In the genomic region with DNA sequence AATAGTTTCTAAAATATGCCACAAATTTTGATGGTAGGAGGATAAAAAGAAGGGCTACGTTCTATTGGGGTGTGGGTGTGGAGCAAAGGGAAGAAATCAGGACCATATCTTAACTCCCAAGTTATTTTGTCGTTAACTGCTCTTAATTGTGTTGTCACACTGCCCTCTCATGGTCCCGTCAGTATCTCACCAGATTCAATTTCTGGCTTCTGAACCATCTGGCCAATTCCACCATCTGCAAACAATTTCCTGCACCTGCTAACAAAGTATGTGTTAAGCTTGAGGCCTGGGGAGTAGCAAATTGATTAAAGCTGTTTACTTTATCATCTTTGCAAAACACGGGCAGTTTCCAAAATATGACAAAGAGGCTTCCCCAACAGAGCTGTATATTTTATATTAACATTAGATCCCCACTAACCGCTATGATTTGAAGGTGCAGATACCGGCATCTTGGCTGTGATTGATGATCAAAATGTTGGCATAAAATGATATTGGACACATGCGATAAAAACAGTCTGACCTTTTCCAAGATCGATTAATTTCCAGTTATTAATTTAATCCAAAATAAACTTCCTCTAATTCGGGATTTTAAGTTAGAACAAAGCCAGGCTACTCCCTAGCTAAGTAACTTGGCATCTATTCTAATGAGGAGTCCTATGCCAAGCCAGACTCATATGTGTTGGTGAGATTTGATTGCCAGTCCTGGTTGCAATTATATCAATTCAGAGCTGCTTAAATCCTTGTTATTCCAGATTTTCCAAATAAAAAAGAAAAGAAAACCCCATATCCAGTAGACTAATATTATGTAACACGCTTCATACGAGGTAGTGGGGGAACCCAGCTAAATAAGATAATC, we compare ENCODE assay signal across 8 cellular contexts. TPM values are rescaled to one million over a fixed set of nuclear protein-coding genes. Genes with fewer than 3 reads are reported as not detected.
DNase-seq lines count a peak whose midpoint lies in the region; ATAC-seq and TF ChIP-seq lines count a peak whose summit lies in the region.

No MANE protein-coding gene starts in this region.

- TF ChIP-seq CTCF in C4-2B (conservative IDR thresholded peaks at IDR 0.05), result peak; percentile 79
- TF ChIP-seq CTCF in GM20000 (IDR thresholded peaks at IDR 0.05; ENCODE audit: extremely low read depth, missing control alignments), result peak; percentile 39
- peak; percentile 52 for TF ChIP-seq CTCF in foreskin fibroblast (IDR thresholded peaks at IDR 0.05; ENCODE audit: low read depth, low read length)
- peak; percentile 77 for TF ChIP-seq CTCF in osteocyte (IDR thresholded peaks at IDR 0.05)

- H3K27me3 Mint-ChIP-seq in osteocyte (ENCODE audit: unreplicated experiment), result no peaks in the 10 kb centered on the region

- no peak overlapping the region for H3K4me3 ChIP-seq in foreskin fibroblast (ENCODE audit: low read depth in 1 of 2, low read length in 2 of 2)

- H3K36me3 Mint-ChIP-seq in osteocyte (ENCODE audit: unreplicated experiment), result no peaks in the 10 kb centered on the region
- H3K36me3 Mint-ChIP-seq in stimulated activated effector memory CD8-positive, alpha-beta T cell treated with anti-CD3 and anti-CD28 coated beads, Interleukin-12 subunit alpha, Interleukin-12 subunit beta, amount 100 ng/mL, for 72 hours, result no peaks in the 10 kb centered on the region

- DNase-seq in GM20000 (ENCODE audit: low spot score) (peak; percentile 75), NCI-H1694 (lab: John Stamatoyannopoulos, UW) (peak; percentile 95), SW480 (ENCODE audit: low spot score) (peak; percentile 70), foreskin fibroblast (peak; percentile 79 to 92), osteocyte (ENCODE audit: extremely low spot score, unreplicated experiment) (no peak), activated gamma-delta T cell (lab: John Stamatoyannopoulos, UW) (no peak)
- DNase-seq in stimulated activated effector memory CD8-positive, alpha-beta T cell treated with anti-CD3 and anti-CD28 coated beads, Interleukin-12 subunit alpha, Interleukin-12 subunit beta, amount 100 ng/mL, for 72 hours (ENCODE audit: low spot score in 2 of 2), result no peak

- H3K27ac ChIP-seq in C4-2B, result no peak overlapping the region

- H3K4me3 Mint-ChIP-seq in osteocyte (ENCODE audit: unreplicated experiment), result no peak overlapping the region
- H3K4me3 Mint-ChIP-seq in stimulated activated effector memory CD8-positive, alpha-beta T cell treated with anti-CD3 and anti-CD28 coated beads, Interleukin-12 subunit alpha, Interleukin-12 subunit beta, amount 100 ng/mL, for 72 hours, result no peak overlapping the region

- peaks cover 6% of the 10 kb centered on the region for H3K4me1 Mint-ChIP-seq in osteocyte (ENCODE audit: unreplicated experiment)
- no peaks in the 10 kb centered on the region for H3K4me1 Mint-ChIP-seq in stimulated activated effector memory CD8-positive, alpha-beta T cell treated with anti-CD3 and anti-CD28 coated beads, Interleukin-12 subunit alpha, Interleukin-12 subunit beta, amount 100 ng/mL, for 72 hours

- no peaks in the 10 kb centered on the region for H3K9me3 Mint-ChIP-seq in osteocyte (ENCODE audit: unreplicated experiment)
- H3K9me3 Mint-ChIP-seq in stimulated activated effector memory CD8-positive, alpha-beta T cell treated with anti-CD3 and anti-CD28 coated beads, Interleukin-12 subunit alpha, Interleukin-12 subunit beta, amount 100 ng/mL, for 72 hours, result no peaks in the 10 kb centered on the region

- no peak for ATAC-seq in stimulated activated effector memory CD8-positive, alpha-beta T cell treated with anti-CD3 and anti-CD28 coated beads, Interleukin-12 subunit alpha, Interleukin-12 subunit beta, amount 100 ng/mL, for 72 hours

- H3K27ac Mint-ChIP-seq in osteocyte (ENCODE audit: unreplicated experiment), result no peak overlapping the region
- no peak overlapping the region for H3K27ac Mint-ChIP-seq in stimulated activated effector memory CD8-positive, alpha-beta T cell treated with anti-CD3 and anti-CD28 coated beads, Interleukin-12 subunit alpha, Interleukin-12 subunit beta, amount 100 ng/mL, for 72 hours

RNA-seq across cellular contexts. Expression of a gene that starts 6.9 kb away (rescaled TPM):
- 52.0 and 67.0 TPM in 2 replicates for total RNA-seq in osteocyte

Comparison
In these comparisons a context has a peak if more than half of its experiments do, and no peak if none do; other contexts are left out.
1. DNase-seq: peak in GM20000 (single experiment), NCI-H1694 (single experiment), SW480 (single experiment) and foreskin fibroblast (2 of 2); none in osteocyte (single experiment), stimulated activated effector memory CD8-positive, alpha-beta T cell treated with anti-CD3 and anti-CD28 coated beads, Interleukin-12 subunit alpha, Interleukin-12 subunit beta, amount 100 ng/mL, for 72 hours (0 of 2) and activated gamma-delta T cell (single experiment).
2. Peak in every context shown above with its lines, with median percentiles within 50 percentile points of each other: CTCF ChIP-seq.